Comparison of ENCODE assay signal across 13 cellular contexts in genomic region chr5:138932171-138932810, GRCh38. TPM values are rescaled to one million over a fixed set of nuclear protein-coding genes. Genes with fewer than 3 reads are reported as not detected.
DNase-seq lines count a peak whose midpoint lies in the region; ATAC-seq and TF ChIP-seq lines count a peak whose summit lies in the region.
"Had no signal": no experiment of that assay in that cellular context is flagged by ENCODE, and none has a peak within 500 bp of the region (broad histone marks: within the 10 kb centered on the region; RNA-seq: fewer than 3 reads in every experiment).

No MANE protein-coding gene starts in this region.

- no peak for ATAC-seq in activated CD8-positive, alpha-beta memory T cell treated with anti-CD3 and anti-CD28 coated beads, Interleukin-2, amount 10 ng/mL, durations not matched to agents 7 days and 5 days
- ATAC-seq in HG03378 (IDR thresholded peaks at IDR 0.05; ENCODE audit: unreplicated experiment), result no peak
- ATAC-seq: mucosa of descending colon, pancreas had no signal

- peak; percentile 43 for DNase-seq in activated CD8-positive, alpha-beta memory T cell treated with anti-CD3 and anti-CD28 coated beads, Interleukin-2, amount 50 U/mL, for 48 hours
- no peak for DNase-seq in activated CD8-positive, alpha-beta memory T cell treated with anti-CD3 and anti-CD28 coated beads, Interleukin-2, amount 10 ng/mL, durations not matched to agents 7 days and 5 days
- no peak for DNase-seq in LNCaP clone FGC (ENCODE audit: low read depth)
- peak; percentile 40 for DNase-seq in ecto neural progenitor cell (ENCODE audit: low spot score)
- DNase-seq in progenitor cell of endocrine pancreas (ENCODE audit: low spot score, unreplicated experiment), result no peak
- DNase-seq in A172 (ENCODE audit: low spot score), result no peak
- DNase-seq in HUDEP-2 (lab: John Stamatoyannopoulos, UW; ENCODE audit: unreplicated experiment in 76 of 76), result no peak
- DNase-seq: activated naive CD8-positive, alpha-beta T cell treated with anti-CD3 and anti-CD28 coated beads, Interleukin-2, amount 10 ng/mL, durations not matched to agents 7 days and 5 days; stimulated activated CD4-positive, alpha-beta T cell treated with anti-CD3 and anti-CD28 coated beads, Interleukin-15, amount 100 ng/mL, for 24 hours had no signal

- no peaks in the 10 kb centered on the region for H3K4me1 Mint-ChIP-seq in activated CD8-positive, alpha-beta memory T cell treated with anti-CD3 and anti-CD28 coated beads, Interleukin-2, amount 10 ng/mL, durations not matched to agents 7 days and 5 days
- H3K4me1 Mint-ChIP-seq in progenitor cell of endocrine pancreas (ENCODE audit: low read depth), result no peaks in the 10 kb centered on the region

- no peaks in the 10 kb centered on the region for H3K27me3 Mint-ChIP-seq in activated CD8-positive, alpha-beta memory T cell treated with anti-CD3 and anti-CD28 coated beads, Interleukin-2, amount 10 ng/mL, durations not matched to agents 7 days and 5 days
- no peaks in the 10 kb centered on the region for H3K27me3 Mint-ChIP-seq in progenitor cell of endocrine pancreas
- H3K27me3 Mint-ChIP-seq: activated naive CD8-positive, alpha-beta T cell treated with anti-CD3 and anti-CD28 coated beads, Interleukin-2, amount 10 ng/mL, durations not matched to agents 7 days and 5 days; type B pancreatic cell had no signal

- no peak overlapping the region for H3K4me3 ChIP-seq in LNCaP clone FGC (ENCODE audit: low read depth, low read length)
- H3K4me3 ChIP-seq: mucosa of descending colon, pancreas had no signal

- no peaks in the 10 kb centered on the region for H3K9me3 Mint-ChIP-seq in activated CD8-positive, alpha-beta memory T cell treated with anti-CD3 and anti-CD28 coated beads, Interleukin-2, amount 10 ng/mL, durations not matched to agents 7 days and 5 days (ENCODE audit: low read depth)
- H3K9me3 Mint-ChIP-seq in progenitor cell of endocrine pancreas (ENCODE audit: low read depth), result no peaks in the 10 kb centered on the region
- H3K9me3 Mint-ChIP-seq: activated naive CD8-positive, alpha-beta T cell treated with anti-CD3 and anti-CD28 coated beads, Interleukin-2, amount 10 ng/mL, durations not matched to agents 7 days and 5 days; type B pancreatic cell had no signal

- no peak overlapping the region for H3K4me3 Mint-ChIP-seq in activated CD8-positive, alpha-beta memory T cell treated with anti-CD3 and anti-CD28 coated beads, Interleukin-2, amount 10 ng/mL, durations not matched to agents 7 days and 5 days
- no peak overlapping the region for H3K4me3 Mint-ChIP-seq in progenitor cell of endocrine pancreas (ENCODE audit: low read depth)
- H3K4me3 Mint-ChIP-seq: activated naive CD8-positive, alpha-beta T cell treated with anti-CD3 and anti-CD28 coated beads, Interleukin-2, amount 10 ng/mL, durations not matched to agents 7 days and 5 days; type B pancreatic cell had no signal

- CTCF ChIA-PET in activated CD8-positive, alpha-beta memory T cell treated with anti-CD3 and anti-CD28 coated beads, Interleukin-2, amount 10 ng/mL, durations not matched to agents 7 days and 5 days (lab: Charles Lee), result interaction anchor here (1.0 kb wide), 1 partner anchor 32 kb away, joined by 4 read pairs; no protein-coding TSS in a partner anchor

- no peak overlapping the region for H3K27ac Mint-ChIP-seq in activated CD8-positive, alpha-beta memory T cell treated with anti-CD3 and anti-CD28 coated beads, Interleukin-2, amount 10 ng/mL, durations not matched to agents 7 days and 5 days
- no peak overlapping the region for H3K27ac Mint-ChIP-seq in progenitor cell of endocrine pancreas
- H3K27ac Mint-ChIP-seq: activated naive CD8-positive, alpha-beta T cell treated with anti-CD3 and anti-CD28 coated beads, Interleukin-2, amount 10 ng/mL, durations not matched to agents 7 days and 5 days had no signal

- H3K36me3 Mint-ChIP-seq in activated CD8-positive, alpha-beta memory T cell treated with anti-CD3 and anti-CD28 coated beads, Interleukin-2, amount 10 ng/mL, durations not matched to agents 7 days and 5 days, result peaks cover 3% of the 10 kb centered on the region
- peaks cover 38% of the 10 kb centered on the region for H3K36me3 Mint-ChIP-seq in progenitor cell of endocrine pancreas (ENCODE audit: insufficient read depth)

- peak; percentile 49 for TF ChIP-seq CTCF in LNCaP clone FGC (IDR thresholded peaks at IDR 0.05; ENCODE audit: control insufficient read depth, extremely low read depth, insufficient read depth)
- TF ChIP-seq CTCF in progenitor cell of endocrine pancreas (IDR thresholded peaks at IDR 0.05; ENCODE audit: unreplicated experiment), result peak; percentile 22

RNA-seq across cellular contexts. Expression of gene LRRTM2, which starts 57.2 kb away (rescaled TPM):
- under 1 TPM in 1 of 2 experiments, not detected in 1; 0.02 TPM for total RNA-seq in activated CD8-positive, alpha-beta memory T cell treated with anti-CD3 and anti-CD28 coated beads, Interleukin-2, amount 10 ng/mL, durations not matched to agents 7 days and 5 days
- not detected in 2 replicates for total RNA-seq in progenitor cell of endocrine pancreas
- not detected in 2 replicates for total RNA-seq in A172 (2014; rRNA removed; shearing (Covaris generic))

Comparison
In these comparisons a context has a peak if more than half of its experiments do, and no peak if none do; other contexts are left out.
1. DNase-seq: peak in activated CD8-positive, alpha-beta memory T cell treated with anti-CD3 and anti-CD28 coated beads, Interleukin-2, amount 50 U/mL, for 48 hours (single experiment) and ecto neural progenitor cell (single experiment); none in activated CD8-positive, alpha-beta memory T cell treated with anti-CD3 and anti-CD28 coated beads, Interleukin-2, amount 10 ng/mL, durations not matched to agents 7 days and 5 days (single experiment), LNCaP clone FGC (single experiment), progenitor cell of endocrine pancreas (single experiment), A172 (single experiment) and HUDEP-2 (0 of 76).